ENCODE assay signal across 8 cellular contexts in the genomic region with DNA sequence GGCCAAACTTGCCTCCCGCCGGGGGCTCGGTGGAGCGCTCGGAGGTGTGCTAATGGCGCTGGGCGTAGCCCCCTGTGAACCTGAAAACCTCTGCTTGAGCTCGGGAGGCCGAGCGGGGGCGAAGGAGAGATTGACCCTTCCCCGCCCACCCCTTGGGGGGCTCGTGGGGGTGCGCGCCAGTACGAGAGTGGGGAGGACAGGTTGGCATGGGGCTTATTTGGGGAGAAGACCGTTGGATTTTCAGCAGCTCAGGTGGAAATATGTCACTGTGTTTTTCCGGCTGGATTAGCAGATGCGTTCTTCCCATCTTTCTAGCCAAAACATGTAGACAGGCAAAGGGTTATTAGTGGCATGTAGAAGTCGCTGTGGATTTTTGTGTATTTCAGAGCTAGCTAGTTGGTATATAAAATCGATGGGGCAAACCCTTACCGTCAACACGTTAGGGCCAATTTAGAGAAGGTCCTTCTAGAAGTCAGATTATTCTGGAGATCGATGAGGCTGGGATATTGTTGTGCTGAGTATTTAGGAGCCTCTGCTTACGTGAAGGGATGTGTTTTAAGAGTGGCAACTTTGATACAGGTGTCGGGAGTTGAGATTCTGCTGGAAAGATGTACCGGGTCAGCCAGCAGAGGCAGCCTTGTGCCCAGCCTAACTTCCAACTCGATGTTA. TPM values are rescaled to one million over a fixed set of nuclear protein-coding genes. Genes with fewer than 3 reads are reported as not detected.
DNase-seq lines count a peak whose midpoint lies in the region; ATAC-seq and TF ChIP-seq lines count a peak whose summit lies in the region.

No MANE protein-coding gene starts in this region.

- intact Hi-C loops in left lung (cut with DNase I) = no loop called here

- peak overlapping the region; percentile 90 to 91 for H3K4me3 Mint-ChIP-seq in stimulated activated naive B cell treated with anti-CD40 and anti-IgM and Interleukin-4, amounts not matched to agents 10 μg/mL and 1 μg/mL and 100 μg/mL, for 72 hours

- POLR2A ChIA-PET in AG04449 (lab: Yijun Ruan, JAX) = interaction anchor here (1.0 to 2.4 kb wide), 7 partner anchors 8 to 490 kb away, joined by 3 to 39 read pairs (median 5); a partner anchor contains a TSS

- no peak for DNase-seq in AG04449 (ENCODE audit: low read depth, low spot score)
- peak; percentile 49 for DNase-seq in GM13976 (ENCODE audit: low spot score)
- peak; percentile 59 for DNase-seq in NCI-H146 (lab: John Stamatoyannopoulos, UW)
- peak; percentile 30 for DNase-seq in UCSD-AML1 (lab: John Stamatoyannopoulos, UW; ENCODE audit: unreplicated experiment)
- peak; percentile 82 for DNase-seq in coronary artery (ENCODE audit: low spot score)
- DNase-seq in left lung = peak in 1 of 2 donors; percentile 59
- no peak for DNase-seq in stimulated activated naive B cell treated with anti-CD40 and anti-IgM and Interleukin-4, amounts not matched to agents 10 μg/mL and 1 μg/mL and 100 μg/mL, for 72 hours

- peaks cover 0 to 3% of the 10 kb centered on the region in 2 donors for H3K36me3 Mint-ChIP-seq in stimulated activated naive B cell treated with anti-CD40 and anti-IgM and Interleukin-4, amounts not matched to agents 10 μg/mL and 1 μg/mL and 100 μg/mL, for 72 hours

- H3K27ac Mint-ChIP-seq in stimulated activated naive B cell treated with anti-CD40 and anti-IgM and Interleukin-4, amounts not matched to agents 10 μg/mL and 1 μg/mL and 100 μg/mL, for 72 hours = peak overlapping the region; percentile 59

- no peaks in the 10 kb centered on the region for H3K27me3 ChIP-seq in left lung

- peak overlapping the region; percentile 94 to 96 for H3K27ac ChIP-seq in coronary artery
- peak overlapping the region; percentile 93 to 98 for H3K27ac ChIP-seq in left lung

- ATAC-seq in HG02840 (IDR thresholded peaks at IDR 0.05; ENCODE audit: low FRiP score, unreplicated experiment) = peak; percentile 32
- peak; percentile 62 for ATAC-seq in left lung
- ATAC-seq in stimulated activated naive B cell treated with anti-CD40 and anti-IgM and Interleukin-4, amounts not matched to agents 10 μg/mL and 1 μg/mL and 100 μg/mL, for 72 hours (replicated peaks) = peak; percentile 51 to 52

- H3K4me1 Mint-ChIP-seq in stimulated activated naive B cell treated with anti-CD40 and anti-IgM and Interleukin-4, amounts not matched to agents 10 μg/mL and 1 μg/mL and 100 μg/mL, for 72 hours = peaks cover 32 to 51% of the 10 kb centered on the region in 2 donors

- H3K9me3 ChIP-seq in left lung = no peaks in the 10 kb centered on the region

- peaks cover 17 to 47% of the 10 kb centered on the region in 2 donors for H3K4me1 ChIP-seq in left lung

- H3K9me3 Mint-ChIP-seq in stimulated activated naive B cell treated with anti-CD40 and anti-IgM and Interleukin-4, amounts not matched to agents 10 μg/mL and 1 μg/mL and 100 μg/mL, for 72 hours = no peaks in the 10 kb centered on the region

- H3K36me3 ChIP-seq in left lung = no peaks in the 10 kb centered on the region

- in situ Hi-C loops in GM13976 (cut with MboI; ENCODE audit: low sequenced_read_pairs, unreplicated experiment) = no loop called here

- TF ChIP-seq CTCF in AG04449 (IDR thresholded peaks at IDR 0.05; ENCODE audit: insufficient read depth, low read length, missing control alignments) = peak; percentile 77
- TF ChIP-seq CTCF in GM13976 (IDR thresholded peaks at IDR 0.05; ENCODE audit: borderline replicate concordance, control extremely low read depth, extremely low read depth, insufficient read depth, missing control alignments) = peak; percentile 63
- TF ChIP-seq CTCF in coronary artery (IDR thresholded peaks at IDR 0.05) = peak; percentile 26
- peak in 1 of 2 donors; percentile 31 for TF ChIP-seq CTCF in left lung (IDR thresholded peaks at IDR 0.05)

- H3K27me3 Mint-ChIP-seq in stimulated activated naive B cell treated with anti-CD40 and anti-IgM and Interleukin-4, amounts not matched to agents 10 μg/mL and 1 μg/mL and 100 μg/mL, for 72 hours = peaks cover 0 to 5% of the 10 kb centered on the region in 2 donors

- H3K4me3 ChIP-seq in AG04449 (ENCODE audit: low read depth, low read length) (peak overlapping the region; percentile 72), coronary artery (peak overlapping the region; percentile 84), left lung (peak overlapping the region; percentile 90 to 92)

- CTCF ChIA-PET in AG04449 (lab: Yijun Ruan, JAX) = interaction anchor here (0.5 to 15.5 kb wide), 29 partner anchors 10 to 1551 kb away, joined by 3 to 241 read pairs (median 4); a partner anchor contains a TSS

RNA-seq across cellular contexts. Expression of a gene that starts 0.5 kb away (rescaled TPM):
- 10 to 100 TPM; 52.8 to 94.3 TPM for total RNA-seq in left lung

RNA-seq across cellular contexts. Expression of a gene that starts 41.9 kb away (rescaled TPM):
- total RNA-seq in left lung = 1 to 10 TPM; 1.4 to 3.6 TPM

Comparison
In these comparisons a context has a peak if more than half of its experiments do, and no peak if none do; other contexts are left out.
1. DNase-seq: peak in GM13976 (single experiment), NCI-H146 (single experiment), UCSD-AML1 (single experiment) and coronary artery (single experiment); none in AG04449 (single experiment) and stimulated activated naive B cell treated with anti-CD40 and anti-IgM and Interleukin-4, amounts not matched to agents 10 μg/mL and 1 μg/mL and 100 μg/mL, for 72 hours (single experiment).
2. Peak in every context shown above with its lines, with median percentiles within 50 percentile points of each other: H3K4me3 ChIP-seq and ATAC-seq.